Comparison of ENCODE assay signal across 1 cellular context in the genomic region with DNA sequence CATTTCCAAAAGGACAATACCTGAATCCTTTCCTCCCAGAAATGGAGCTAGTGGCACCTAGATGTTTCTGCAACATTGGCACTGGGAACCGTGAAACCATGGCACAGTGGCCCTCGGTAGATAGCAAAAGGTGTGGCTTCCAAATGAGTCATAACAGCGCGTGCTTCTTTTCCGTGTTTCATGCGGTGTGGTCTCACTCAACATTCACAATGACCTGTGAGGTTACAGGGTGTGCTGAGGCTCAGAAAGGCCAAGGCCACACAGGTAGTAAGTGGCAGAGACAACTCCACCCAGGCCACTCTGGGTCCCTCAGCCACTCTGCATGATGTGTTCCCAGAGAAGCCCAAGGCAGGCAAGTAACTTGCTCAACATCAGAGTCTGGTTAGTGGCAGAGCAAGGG.
TF ChIP-seq lines count a peak whose summit lies in the region.

No MANE protein-coding gene starts in this region.

TF ChIP-seq in H1, 55 proteins besides CTCF, POLR2A, EP300 and RAD21:
- TF ChIP-seq RBBP5 (IDR thresholded peaks at IDR 0.05; ENCODE audit: borderline replicate concordance, low read depth, low read length), result no peak
